ENCODE assay signal across 22 cellular contexts in the genomic region with DNA sequence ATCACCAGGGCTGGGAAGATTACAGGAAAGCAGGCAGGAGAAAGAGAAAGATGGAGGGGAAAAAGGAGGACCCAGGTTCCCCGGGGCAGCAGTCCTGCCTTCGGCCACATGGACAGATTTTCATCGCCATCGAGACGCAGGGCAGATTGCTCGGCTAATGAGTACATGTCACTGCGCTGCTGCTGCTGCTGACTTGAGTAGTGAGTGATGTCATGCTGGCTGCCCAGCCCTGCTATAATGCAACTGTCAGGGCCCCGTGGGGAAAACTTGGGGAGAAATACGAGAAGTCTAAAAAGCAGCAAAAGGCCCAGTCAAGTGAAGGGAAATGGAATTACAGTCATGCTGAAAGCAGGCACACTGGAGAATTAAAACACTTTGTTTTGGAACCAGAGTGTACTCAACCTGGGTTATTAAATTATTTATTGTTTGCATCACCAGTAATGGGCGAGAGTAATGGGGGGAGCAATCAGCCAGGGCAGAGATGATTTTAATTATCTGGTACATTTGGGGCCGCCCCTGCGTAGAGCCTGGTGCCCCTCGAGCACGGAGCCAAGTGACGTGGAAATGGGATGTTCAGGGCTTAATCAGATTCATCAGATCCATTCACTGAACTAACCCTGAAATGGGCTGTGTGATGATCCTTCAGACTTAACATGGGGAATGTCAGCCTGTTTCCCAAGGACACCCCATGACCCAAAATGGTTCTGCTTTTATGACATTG.
DNase-seq lines count a peak whose midpoint lies in the region; ATAC-seq and TF ChIP-seq lines count a peak whose summit lies in the region.
"Had no signal": no experiment of that assay in that cellular context is flagged by ENCODE, and none has a peak within 500 bp of the region (broad histone marks: within the 10 kb centered on the region; RNA-seq: fewer than 3 reads in every experiment).

No MANE protein-coding gene starts in this region.

- no peak overlapping the region for H3K4ac ChIP-seq in neuronal stem cell (ENCODE audit: low read length)

- POLR2A ChIA-PET in HEK293 (lab: Yijun Ruan, JAX), result no interaction called here

- H2AFZ ChIP-seq in neuronal stem cell (ENCODE audit: low read length), result no peak overlapping the region

- TF ChIP-seq CTCF in HEK293 (tag by site-specific recombination; IDR thresholded peaks at IDR 0.05), result no peak
- no peak for TF ChIP-seq CTCF in heart left ventricle (IDR thresholded peaks at IDR 0.05)
- no peak for TF ChIP-seq CTCF in esophagus squamous epithelium (IDR thresholded peaks at IDR 0.05)
- TF ChIP-seq CTCF in sigmoid colon (IDR thresholded peaks at IDR 0.05), result no peak

- H3K14ac ChIP-seq in neuronal stem cell (ENCODE audit: low read length), result no peak overlapping the region

- no peak overlapping the region for H3K23ac ChIP-seq in neuronal stem cell (ENCODE audit: low read depth, low read length, poor library complexity)

- CTCF ChIA-PET in HEK293 (lab: Yijun Ruan, JAX), result no interaction called here

- H3K27me3 ChIP-seq in NT2/D1 (ENCODE audit: insufficient read depth, insufficient read length), result peaks cover 13% of the 10 kb centered on the region
- H3K27me3 ChIP-seq in heart left ventricle, result peaks cover 0 to 4% (median 0%) of the 10 kb centered on the region in 9 donors
- H3K27me3 ChIP-seq in neuronal stem cell (ENCODE audit: control insufficient read depth in 3 of 3, insufficient read depth in 3 of 3, low read depth in 1 of 3, low read length in 3 of 3), result peaks cover 0 to 30% (median 0%) of the 10 kb centered on the region in 3 experiments
- peaks cover 0 to 7% (median 0%) of the 10 kb centered on the region in 4 donors for H3K27me3 ChIP-seq in esophagus squamous epithelium
- no peaks in the 10 kb centered on the region for H3K27me3 ChIP-seq in sigmoid colon
- H3K27me3 ChIP-seq: BLaER1, tibial nerve had no signal

- intact Hi-C loops in heart left ventricle (cut with DNase I), result no loop called here
- intact Hi-C loops in esophagus squamous epithelium (cut with DNase I), result no loop called here
- intact Hi-C loops in sigmoid colon (cut with DNase I), result no loop called here

- H3K36me3 ChIP-seq in HEK293 (ENCODE audit: control insufficient read depth in 2 of 2, insufficient read depth in 1 of 2, low read length in 2 of 2) (no peaks in the 10 kb centered on the region), NT2/D1 (ENCODE audit: insufficient read depth, insufficient read length, low read length) (no peaks in the 10 kb centered on the region), heart left ventricle (no peaks in the 10 kb centered on the region), neuronal stem cell (replicated peaks in 1 of 2; ENCODE audit: control insufficient read depth in 2 of 2, insufficient read depth in 2 of 2, low read length in 2 of 2) (no peaks in the 10 kb centered on the region), esophagus squamous epithelium (no peaks in the 10 kb centered on the region), sigmoid colon (no peaks in the 10 kb centered on the region)
- H3K36me3 ChIP-seq: BLaER1, lower lobe of right lung, tibial nerve had no signal

- no peak overlapping the region for H2BK12ac ChIP-seq in neuronal stem cell (ENCODE audit: low read length)

- no peak overlapping the region for H3K27ac ChIP-seq in HEK293 (ENCODE audit: extremely low read depth, low read depth, low read length)
- H3K27ac ChIP-seq in heart left ventricle, result no peak overlapping the region
- no peak overlapping the region for H3K27ac ChIP-seq in neuronal stem cell (replicated peaks; ENCODE audit: low read length)
- H3K27ac ChIP-seq in esophagus squamous epithelium, result no peak overlapping the region
- H3K27ac ChIP-seq in sigmoid colon, result no peak overlapping the region
- H3K27ac ChIP-seq: BLaER1, dorsolateral prefrontal cortex, HL-60, lower lobe of right lung, tibial nerve had no signal

- H3K9ac ChIP-seq in NT2/D1 (ENCODE audit: insufficient read length, low read depth) (peak overlapping the region; percentile 10), neuronal stem cell (ENCODE audit: low read depth, low read length, poor library complexity) (no peak overlapping the region)
- H3K9ac ChIP-seq: BLaER1 had no signal

- DNase-seq in NT2/D1 (ENCODE audit: low read depth, low spot score) (no peak), heart left ventricle (peak in 2 of 5 donors; percentile 41 to 80), neuronal stem cell (ENCODE audit: low spot score) (no peak), esophagus squamous epithelium (lab: John Stamatoyannopoulos, UW) (no peak), GM19238 (ENCODE audit: insufficient read length, low spot score) (no peak), sigmoid colon (no peak)
- DNase-seq: activated CD4-positive, alpha-beta T cell treated with anti-CD3 and anti-CD28 coated beads, Interleukin-2, amount 10 ng/mL, durations not matched to agents 24 days and 14 days; activated CD8-positive, alpha-beta memory T cell treated with anti-CD3 and anti-CD28 coated beads, Interleukin-2, amount 10 ng/mL, durations not matched to agents 7 days and 5 days; aorta; dorsolateral prefrontal cortex; GOT3; hypothalamus; lower lobe of right lung; NCI-H1105; NCI-H748 treated with DMSO at 0.1 percent for 48 hours; nucleus accumbens; stimulated activated naive CD8-positive, alpha-beta T cell treated with anti-CD3 and anti-CD28 coated beads, Interleukin-15, amount 100 ng/mL, for 72 hours had no signal

- no peak overlapping the region for H2BK5ac ChIP-seq in neuronal stem cell (ENCODE audit: low read length)

- H3K4me1 ChIP-seq in HEK293 (ENCODE audit: control insufficient read depth, insufficient read depth, low read length) (no peaks in the 10 kb centered on the region), NT2/D1 (ENCODE audit: insufficient read depth, insufficient read length) (peaks cover 6% of the 10 kb centered on the region), heart left ventricle (peaks cover 0 to 8% (median 0%) of the 10 kb centered on the region in 12 donors), neuronal stem cell (ENCODE audit: control insufficient read depth in 2 of 2, insufficient read depth in 1 of 2, low read depth in 1 of 2, low read length in 2 of 2) (peaks cover 0 to 6% of the 10 kb centered on the region in 2 donors), esophagus squamous epithelium (peaks cover 0 to 26% (median 10%) of the 10 kb centered on the region in 3 donors), sigmoid colon (peaks cover 0 to 5% (median 0%) of the 10 kb centered on the region in 4 donors)
- H3K4me1 ChIP-seq: BLaER1, lower lobe of right lung had no signal

- 70 to 76% (median 75%) methylated on average over 15 of the region's 15 CpGs for WGBS in heart left ventricle, 4 donors
- WGBS in neuronal stem cell (ENCODE audit: extremely low coverage in 2 of 2, insufficient read length in 2 of 2, insufficient replicate concordance in 1 of 2), 2 donors, result no CpG with 5 or more reads among the region's 15 CpGs
- 81 to 84% methylated on average over 13 to 15 of the region's 15 CpGs for WGBS in esophagus squamous epithelium, 2 donors
- WGBS in sigmoid colon, 2 donors, result 83 to 84% methylated on average over 15 of the region's 15 CpGs

- no peak for TF ChIP-seq EP300 in sigmoid colon (IDR thresholded peaks at IDR 0.05)

- ATAC-seq in heart left ventricle (peak; percentile 26 to 85 (median 67)), HG02938 (IDR thresholded peaks at IDR 0.05; ENCODE audit: unreplicated experiment) (no peak)
- ATAC-seq: activated CD8-positive, alpha-beta memory T cell treated with anti-CD3 and anti-CD28 coated beads, Interleukin-2, amount 10 ng/mL, durations not matched to agents 7 days and 5 days; lower lobe of right lung; stimulated activated naive CD8-positive, alpha-beta T cell treated with anti-CD3 and anti-CD28 coated beads, Interleukin-15, amount 100 ng/mL, for 72 hours had no signal

- H3K4me3 ChIP-seq in HEK293 (ENCODE audit: low read depth, low read length) (no peak overlapping the region), NT2/D1 (ENCODE audit: insufficient read length, low read depth) (no peak overlapping the region), heart left ventricle (no peak overlapping the region), neuronal stem cell (ENCODE audit: low read length in 2 of 2) (no peak overlapping the region), esophagus squamous epithelium (no peak overlapping the region), sigmoid colon (no peak overlapping the region)
- H3K4me3 ChIP-seq: BLaER1, dorsolateral prefrontal cortex, lower lobe of right lung, tibial nerve had no signal

- no peaks in the 10 kb centered on the region for H3K9me3 ChIP-seq in HEK293 (ENCODE audit: control insufficient read depth, insufficient read depth, low read depth, low read length)
- H3K9me3 ChIP-seq in NT2/D1 (ENCODE audit: insufficient read depth, low read length), result no peaks in the 10 kb centered on the region
- no peaks in the 10 kb centered on the region for H3K9me3 ChIP-seq in heart left ventricle
- no peaks in the 10 kb centered on the region for H3K9me3 ChIP-seq in neuronal stem cell (replicated peaks in 1 of 2; ENCODE audit: control insufficient read depth in 2 of 2, insufficient read depth in 1 of 2, low read depth in 1 of 2, low read length in 2 of 2)
- no peaks in the 10 kb centered on the region for H3K9me3 ChIP-seq in esophagus squamous epithelium
- no peaks in the 10 kb centered on the region for H3K9me3 ChIP-seq in sigmoid colon
- H3K9me3 ChIP-seq: BLaER1, lower lobe of right lung, tibial nerve had no signal

- H4K91ac ChIP-seq in neuronal stem cell (ENCODE audit: low read depth, low read length, poor library complexity), result no peak overlapping the region

- H3K4me2 ChIP-seq in neuronal stem cell (ENCODE audit: insufficient read depth, low read length, poor library complexity, severe bottlenecking), result no peak overlapping the region
- H3K4me2 ChIP-seq: BLaER1 had no signal

- H2BK120ac ChIP-seq in neuronal stem cell (ENCODE audit: low read depth, low read length), result no peak overlapping the region

- H3K79me1 ChIP-seq in neuronal stem cell (ENCODE audit: low read depth, low read length), result no peaks in the 10 kb centered on the region

- no peak overlapping the region for H4K8ac ChIP-seq in neuronal stem cell (ENCODE audit: low read depth, low read length)

- H2BK15ac ChIP-seq in neuronal stem cell (ENCODE audit: low read length), result peak overlapping the region; percentile 32

- H2AK5ac ChIP-seq in neuronal stem cell (ENCODE audit: low read depth, low read length), result no peak overlapping the region

- TF ChIP-seq POLR2A in heart left ventricle (IDR thresholded peaks at IDR 0.05), result no peak
- no peak for TF ChIP-seq POLR2A in esophagus squamous epithelium (IDR thresholded peaks at IDR 0.05)
- no peak for TF ChIP-seq POLR2A in sigmoid colon (IDR thresholded peaks at IDR 0.05)

- H3K18ac ChIP-seq in neuronal stem cell (ENCODE audit: low read length), result no peak overlapping the region

TF ChIP-seq in HEK293, 187 proteins besides CTCF, POLR2A, EP300 and RAD21:
- TF ChIP-seq ZNF701 (tag by site-specific recombination; IDR thresholded peaks at IDR 0.05), result 0 out of 2 replicates have a peak, but pooled peaks have one; percentile 26
- TF ChIP-seq ZNF777 (tag by site-specific recombination; IDR thresholded peaks at IDR 0.05; ENCODE audit: borderline replicate concordance), result no peak
